Comparison of ENCODE assay signal across 2 cellular contexts in genomic region chr20:54197621-54198604, GRCh38.
TF ChIP-seq lines count a peak whose summit lies in the region.

No MANE protein-coding gene starts in this region.

TF ChIP-seq in K562, 482 proteins besides CTCF, POLR2A, EP300 and RAD21 (continued from another document):
- peak in 1 of 3 experiments; percentile 80; a peak in 2 of 6 replicates for TF ChIP-seq ZBTB11 (CRISPR knock-in tag; IDR thresholded peaks at IDR 0.05)
- no peak for TF ChIP-seq USF1 (CRISPR knock-in tag; IDR thresholded peaks at IDR 0.05)
- TF ChIP-seq EWSR1 (IDR thresholded peaks at IDR 0.05; ENCODE audit: borderline replicate concordance, low read depth, partially characterized antibody) = peak; percentile 65

TF ChIP-seq in neural cell, 6 proteins besides CTCF, POLR2A, EP300 and RAD21 (continued from another document):
- TF ChIP-seq REST (IDR thresholded peaks at IDR 0.05; ENCODE audit: borderline replicate concordance) = no peak
- no peak for TF ChIP-seq MXI1 (conservative IDR thresholded peaks at IDR 0.05; ENCODE audit: poor library complexity, severe bottlenecking)
- TF ChIP-seq EZH2 (IDR thresholded peaks at IDR 0.05; ENCODE audit: borderline replicate concordance, insufficient read depth, low read length, poor library complexity, severe bottlenecking) = no peak
